Comparison of ENCODE assay signal across 12 cellular contexts in genomic region chr6:11356404-11357155, GRCh38.
A peak's percentile ranks its signal among the peaks of the same experiment; 100 is the strongest.
DNase-seq lines count a peak whose midpoint lies in the region; ATAC-seq, FAIRE-seq and TF ChIP-seq lines count a peak whose summit lies in the region.
"Had no signal": no experiment of that assay in that cellular context is flagged by ENCODE, and none has a peak within 500 bp of the region (broad histone marks: within the 10 kb centered on the region; RNA-seq: fewer than 3 reads in every experiment).

No MANE protein-coding gene starts in this region.

- no peak for DNase-seq in right lobe of liver
- DNase-seq in HepG2 (ENCODE audit: low spot score) = no peak
- peak; percentile 43 for DNase-seq in endothelial cell of umbilical vein (ENCODE audit: low read depth, low spot score)
- DNase-seq in natural killer cell = no peak
- DNase-seq in aorta = no peak
- DNase-seq in NCI-H446 treated with DMSO at 0.1 percent for 48 hours (lab: John Stamatoyannopoulos, UW) = no peak
- no peak for DNase-seq in DMS79 (lab: John Stamatoyannopoulos, UW)
- DNase-seq: AML-193, caudate nucleus, occipital lobe, SIG-M5 had no signal

- POLR2A ChIA-PET in HepG2 (lab: Yijun Ruan, JAX) (no interaction called here), endothelial cell of umbilical vein (lab: Charles Lee) (interaction anchor here (0.6 kb wide), 1 partner anchor 94 kb away, joined by 3 read pairs; no protein-coding TSS in a partner anchor)

- ATAC-seq in right lobe of liver (peak; percentile 45 to 62 (median 58)), HepG2 (no peak), natural killer cell (no peak), aorta (ENCODE audit: low FRiP score) (peak; percentile 62), HG03139 (IDR thresholded peaks at IDR 0.05; ENCODE audit: unreplicated experiment) (no peak)

- H3K9me3 ChIP-seq in right lobe of liver (no peaks in the 10 kb centered on the region), HepG2 (ENCODE audit: low read length) (no peaks in the 10 kb centered on the region), endothelial cell of umbilical vein (replicated peaks; ENCODE audit: control insufficient read depth, insufficient read depth, low read length) (no peaks in the 10 kb centered on the region), aorta (ENCODE audit: control insufficient read depth, low read length) (no peaks in the 10 kb centered on the region)

- peak overlapping the region; percentile 67 for H3K4me3 Mint-ChIP-seq in natural killer cell

- no peaks in the 10 kb centered on the region for H4K20me1 ChIP-seq in HepG2 (ENCODE audit: insufficient read depth, low read length)
- H4K20me1 ChIP-seq in endothelial cell of umbilical vein (replicated peaks; ENCODE audit: control insufficient read depth, extremely low read depth, insufficient read depth, low read length) = no peaks in the 10 kb centered on the region

- TF ChIP-seq EP300 in HepG2 (IDR thresholded peaks at IDR 0.05; ENCODE audit: low read depth in 2 of 2, low read length in 2 of 2) = no peak
- TF ChIP-seq EP300 in HepG2 (CRISPR knock-in tag; IDR thresholded peaks at IDR 0.05; ENCODE audit: borderline replicate concordance) = no peak

- H3K9me1 ChIP-seq in endothelial cell of umbilical vein (replicated peaks; ENCODE audit: control insufficient read depth, extremely low read depth, insufficient read depth, low read length) = no peaks in the 10 kb centered on the region

- BruUV-seq in HepG2 (replicated peaks; lab: Mats Ljungman, UMichigan) = no TSS peak
- BruUV-seq in endothelial cell of umbilical vein (replicated peaks; lab: Mats Ljungman, UMichigan) = no TSS peak

- H3K4me3 ChIP-seq in right lobe of liver (no peak overlapping the region), HepG2 (replicated peaks in 1 of 3; ENCODE audit: insufficient read depth in 1 of 3, low read depth in 2 of 3, low read length in 3 of 3) (no peak overlapping the region), endothelial cell of umbilical vein (replicated peaks in 1 of 3; ENCODE audit: insufficient read depth in 1 of 3, low read depth in 1 of 3, low read length in 3 of 3) (no peak overlapping the region), aorta (ENCODE audit: low read length in 2 of 2) (no peak overlapping the region)

- H2AFZ ChIP-seq in HepG2 (ENCODE audit: low read length) (no peak overlapping the region), endothelial cell of umbilical vein (ENCODE audit: low read depth, low read length) (peak overlapping the region; percentile 92)

- no peak overlapping the region for H3K9ac ChIP-seq in HepG2 (ENCODE audit: insufficient read depth, low read depth, low read length)
- no peak overlapping the region for H3K9ac ChIP-seq in endothelial cell of umbilical vein (replicated peaks; ENCODE audit: extremely low read depth, insufficient read depth, low read length)

- dilution Hi-C loops in endothelial cell of umbilical vein (cut with MboI; ENCODE audit: extremely low pct_ligation_motif_present, low sequenced_read_pairs) = no loop called here

- intact Hi-C loops in right lobe of liver (cut with DNase I) = no loop called here
- intact Hi-C loops in HepG2 (cut with micrococcal nuclease; ENCODE audit: unreplicated experiment) = no loop called here
- intact Hi-C loops in endothelial cell of umbilical vein (cut with micrococcal nuclease) = no loop called here
- intact Hi-C loops in natural killer cell (cut with micrococcal nuclease) = no loop called here
- intact Hi-C loops in aorta (cut with DNase I) = loop anchor here in 1 of 2 donors (10.0 kb wide), 1 partner anchor 58 kb away; no protein-coding TSS in a partner anchor

- peaks cover 84 to 87% of the 10 kb centered on the region in 2 donors for H3K4me1 Mint-ChIP-seq in natural killer cell

- no peaks in the 10 kb centered on the region for H3K36me3 ChIP-seq in right lobe of liver
- H3K36me3 ChIP-seq in HepG2 (replicated peaks in 1 of 2; ENCODE audit: control insufficient read depth in 1 of 2, insufficient read depth in 2 of 2, low read length in 2 of 2) = no peaks in the 10 kb centered on the region
- H3K36me3 ChIP-seq in endothelial cell of umbilical vein (ENCODE audit: control insufficient read depth in 2 of 2, extremely low read depth in 1 of 2, insufficient read depth in 2 of 2, low read length in 2 of 2) = no peaks in the 10 kb centered on the region
- H3K36me3 ChIP-seq in aorta (ENCODE audit: control insufficient read depth in 1 of 2, insufficient read depth in 2 of 2, low read length in 1 of 2) = no peaks in the 10 kb centered on the region

- no peak for TF ChIP-seq RAD21 in HepG2 (CRISPR knock-in tag; IDR thresholded peaks at IDR 0.05)

- WGBS in right lobe of liver (ENCODE audit: insufficient coverage, low coverage, low lambda C conversion rate, missing lambda C conversion rate) = 76% methylated on average over 10 of the region's 11 CpGs
- 92% methylated on average over 11 of the region's 11 CpGs for WGBS in HepG2 (ENCODE audit: low lambda C conversion rate)
- WGBS in aorta, 2 donors = 92% methylated on average over 11 of the region's 11 CpGs

- H3K4me1 ChIP-seq in right lobe of liver (no peaks in the 10 kb centered on the region), HepG2 (ENCODE audit: insufficient read depth, low read length) (peaks cover 53% of the 10 kb centered on the region), endothelial cell of umbilical vein (ENCODE audit: control insufficient read depth, extremely low read depth, insufficient read depth, low read length) (peaks cover 31% of the 10 kb centered on the region), aorta (ENCODE audit: control insufficient read depth in 1 of 2, insufficient read depth in 2 of 2, low read length in 2 of 2) (peaks cover 0 to 2% of the 10 kb centered on the region in 2 donors)

- H3K4me2 ChIP-seq in HepG2 (ENCODE audit: low read depth, low read length) (no peak overlapping the region), endothelial cell of umbilical vein (ENCODE audit: insufficient read depth, low read length) (no peak overlapping the region)

- H3K27ac ChIP-seq in right lobe of liver (peak overlapping the region in 2 of 3 donors; percentile 24 to 27), HepG2 (ENCODE audit: extremely low read length, insufficient read depth, low read length) (no peak overlapping the region), endothelial cell of umbilical vein (ENCODE audit: insufficient read depth, low read depth, low read length) (peak overlapping the region; percentile 61), aorta (ENCODE audit: low read depth in 1 of 2, low read length in 2 of 2) (no peak overlapping the region)

- peak overlapping the region; percentile 60 to 73 for H3K27ac Mint-ChIP-seq in natural killer cell

- CTCF ChIA-PET in HepG2 (lab: Yijun Ruan, JAX; ENCODE audit: low intra/inter-chr PET ratio, low total read pairs) (no interaction called here), endothelial cell of umbilical vein (lab: Charles Lee) (no interaction called here)

- TF ChIP-seq CTCF in right lobe of liver (IDR thresholded peaks at IDR 0.05) (no peak), HepG2 (CRISPR knock-in tag; IDR thresholded peaks at IDR 0.05) (no peak), endothelial cell of umbilical vein (IDR thresholded peaks at IDR 0.05; ENCODE audit: extremely low read depth in 1 of 2, insufficient read depth in 1 of 2, low read depth in 1 of 2, low read length in 2 of 2) (no peak), natural killer cell (IDR thresholded peaks at IDR 0.05) (no peak)

- H3K36me3 Mint-ChIP-seq in natural killer cell = peaks cover 19% of the 10 kb centered on the region

- FAIRE-seq in HepG2 (lab: Jason Lieb, UNC) (no peak), endothelial cell of umbilical vein (lab: Jason Lieb, UNC) (peak; percentile 76)

- TF ChIP-seq POLR2A in right lobe of liver (IDR thresholded peaks at IDR 0.05) (no peak), HepG2 (IDR thresholded peaks at IDR 0.05; ENCODE audit: insufficient read depth in 1 of 2, low read depth in 2 of 2, low read length in 2 of 2) (no peak), endothelial cell of umbilical vein (IDR thresholded peaks at IDR 0.05; ENCODE audit: low read depth, low read length) (no peak)

- H3K27me3 Mint-ChIP-seq in natural killer cell (ENCODE audit: low read depth in 2 of 2) = no peaks in the 10 kb centered on the region

- in situ Hi-C loops in HepG2 (cut with HindIII; ENCODE audit: extremely low pct_ligation_motif_present, low pct_unique_long_range_greater_than_20kb) = no loop called here

- H3K79me2 ChIP-seq in HepG2 (ENCODE audit: insufficient read depth, low read length) (no peaks in the 10 kb centered on the region), endothelial cell of umbilical vein (ENCODE audit: control insufficient read depth, insufficient read depth, low read length) (no peaks in the 10 kb centered on the region)

- H3K27me3 ChIP-seq in right lobe of liver = no peaks in the 10 kb centered on the region
- H3K27me3 ChIP-seq in HepG2 (ENCODE audit: control insufficient read depth in 1 of 2, insufficient read depth in 2 of 2, low read length in 2 of 2) = no peaks in the 10 kb centered on the region
- H3K27me3 ChIP-seq in endothelial cell of umbilical vein (ENCODE audit: control insufficient read depth in 2 of 2, insufficient read depth in 2 of 2, low read length in 2 of 2) = no peaks in the 10 kb centered on the region
- H3K27me3 ChIP-seq in aorta (ENCODE audit: control insufficient read depth in 1 of 2, insufficient read depth in 2 of 2, low read length in 1 of 2) = no peaks in the 10 kb centered on the region

- H3K9me3 Mint-ChIP-seq in natural killer cell = peaks cover 0 to 3% of the 10 kb centered on the region in 2 donors

TF ChIP-seq in endothelial cell of umbilical vein, 7 proteins besides CTCF, POLR2A, EP300 and RAD21:
- TF ChIP-seq MAX (IDR thresholded peaks at IDR 0.05; ENCODE audit: insufficient read depth, insufficient read length) (no peak), GATA2 (IDR thresholded peaks at IDR 0.05; ENCODE audit: insufficient read depth, insufficient read length, low read depth, low read length) (no peak), EZH2 (IDR thresholded peaks at IDR 0.05; ENCODE audit: borderline replicate concordance, low read depth, low read length, severe bottlenecking) (no peak), POLR2AphosphoS5 (IDR thresholded peaks at IDR 0.05; ENCODE audit: insufficient read depth, low read depth, low read length) (no peak), FOS (IDR thresholded peaks at IDR 0.05; ENCODE audit: borderline replicate concordance, insufficient read depth, low read length) (no peak)

Comparison
In these comparisons a context has a peak if more than half of its experiments do, and no peak if none do; other contexts are left out.
1. ATAC-seq: peak in right lobe of liver (4 of 4) and aorta (single experiment); none in HepG2 (single experiment), natural killer cell (0 of 3) and HG03139 (single experiment).
2. H3K27ac ChIP-seq: peak in right lobe of liver (2 of 3) and endothelial cell of umbilical vein (single experiment); none in HepG2 (single experiment) and aorta (0 of 2).